In the genomic region with DNA sequence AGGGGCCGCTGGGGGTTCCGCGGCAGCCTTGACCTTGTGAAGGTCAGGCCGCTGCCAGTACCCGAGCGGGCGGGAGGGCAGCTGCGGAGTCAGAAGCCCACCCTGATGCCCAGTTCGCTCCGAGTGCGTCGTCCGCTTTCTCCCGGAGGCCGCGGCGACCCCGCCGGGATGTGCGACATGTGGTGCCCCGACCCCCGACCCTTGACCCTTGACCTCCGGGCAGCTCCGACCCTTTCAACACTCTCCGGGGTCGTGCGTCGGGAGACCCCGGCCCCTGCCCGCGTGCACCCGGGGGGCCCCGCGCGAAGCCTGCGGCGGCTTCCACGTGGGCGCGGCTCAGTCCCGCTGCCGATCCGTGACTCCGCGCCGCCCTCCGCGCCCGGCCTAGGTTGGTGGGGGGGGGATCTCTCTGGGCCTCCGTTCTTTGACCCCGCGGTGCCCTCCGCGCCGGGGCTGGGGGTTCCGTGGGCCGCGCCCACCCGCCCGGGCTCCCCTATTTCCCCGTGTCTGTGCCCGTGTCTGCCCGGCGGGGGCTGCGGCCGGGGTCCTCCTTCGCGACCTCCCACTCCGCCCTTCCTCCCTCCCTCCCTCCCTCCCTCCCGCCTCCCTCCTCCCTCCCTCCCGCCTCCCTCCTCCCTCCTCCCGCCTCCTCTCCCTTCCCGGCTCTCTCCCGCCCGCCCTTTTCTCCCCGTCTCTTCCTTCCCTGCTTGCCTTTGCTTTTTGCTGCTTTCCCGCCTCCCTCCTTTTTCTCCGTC, we compare ENCODE assay signal across 8 cellular contexts. TPM values are rescaled to one million over a fixed set of nuclear protein-coding genes. Genes with fewer than 3 reads are reported as not detected.
DNase-seq lines count a peak whose midpoint lies in the region; ATAC-seq and TF ChIP-seq lines count a peak whose summit lies in the region.

No MANE protein-coding gene starts in this region.

- H3K36me3 ChIP-seq in vagina: peaks cover 0 to 35% of the 10 kb centered on the region in 2 donors

- CTCF ChIA-PET in activated CD4-positive, alpha-beta T cell treated with anti-CD3 and anti-CD28 coated beads, Interleukin-2, amount 10 ng/mL, durations not matched to agents 7 days and 5 days (lab: Charles Lee): no interaction called here

- H3K36me3 Mint-ChIP-seq in activated CD4-positive, alpha-beta T cell treated with anti-CD3 and anti-CD28 coated beads, Interleukin-2, amount 10 ng/mL, durations not matched to agents 7 days and 5 days (ENCODE audit: low read depth): peaks cover 54% of the 10 kb centered on the region
- H3K36me3 Mint-ChIP-seq in natural killer cell treated with Interleukin-12 subunit alpha and Interleukin-12 subunit beta and Interleukin-15 and Interleukin-18, amount 100 ng/mL, for 72 hours: peaks cover 28% of the 10 kb centered on the region

- POLR2A ChIA-PET in activated CD4-positive, alpha-beta T cell treated with anti-CD3 and anti-CD28 coated beads, Interleukin-2, amount 10 ng/mL, durations not matched to agents 7 days and 5 days (lab: Charles Lee): no interaction called here

- ATAC-seq in HG03342 (IDR thresholded peaks at IDR 0.05; ENCODE audit: unreplicated experiment): peak; percentile 31
- ATAC-seq in natural killer cell treated with Interleukin-12 subunit alpha and Interleukin-12 subunit beta and Interleukin-15 and Interleukin-18, amount 100 ng/mL, for 72 hours: peak; percentile 35 to 44

- H3K27ac ChIP-seq in vagina: peak overlapping the region; percentile 98

- H3K4me1 Mint-ChIP-seq in activated CD4-positive, alpha-beta T cell treated with anti-CD3 and anti-CD28 coated beads, Interleukin-2, amount 10 ng/mL, durations not matched to agents 7 days and 5 days: peaks cover 60% of the 10 kb centered on the region
- peaks cover 42 to 50% of the 10 kb centered on the region in 2 donors for H3K4me1 Mint-ChIP-seq in natural killer cell treated with Interleukin-12 subunit alpha and Interleukin-12 subunit beta and Interleukin-15 and Interleukin-18, amount 100 ng/mL, for 72 hours (ENCODE audit: low read depth in 2 of 2)

- H3K27me3 ChIP-seq in vagina: no peaks in the 10 kb centered on the region

- peak overlapping the region; percentile 84 for H3K4me3 ChIP-seq in AG09309 (ENCODE audit: control insufficient read depth, low read depth, low read length)
- peak overlapping the region; percentile 61 for H3K4me3 ChIP-seq in fibroblast of mammary gland (ENCODE audit: control insufficient read depth, low read depth, low read length)
- peak overlapping the region; percentile 100 for H3K4me3 ChIP-seq in vagina

- peaks cover 43% of the 10 kb centered on the region for H3K4me1 ChIP-seq in vagina

- DNase-seq in AG09309 (ENCODE audit: low read depth): peak; percentile 14
- peak; percentile 70 for DNase-seq in GM19238 (ENCODE audit: insufficient read length, low spot score)
- no peak for DNase-seq in activated CD4-positive, alpha-beta T cell treated with anti-CD3 and anti-CD28 coated beads, Interleukin-2, amount 10 ng/mL, durations not matched to agents 7 days and 5 days
- DNase-seq in fibroblast of mammary gland (ENCODE audit: low read depth): peak; percentile 73
- DNase-seq in natural killer cell treated with Interleukin-12 subunit alpha and Interleukin-12 subunit beta and Interleukin-15 and Interleukin-18, amount 100 ng/mL, for 72 hours (ENCODE audit: low spot score): no peak
- DNase-seq in vagina (ENCODE audit: extremely low spot score in 2 of 2): no peak
- DNase-seq in NCI-H128 (lab: John Stamatoyannopoulos, UW; ENCODE audit: unreplicated experiment): no peak

- no peaks in the 10 kb centered on the region for H3K27me3 Mint-ChIP-seq in activated CD4-positive, alpha-beta T cell treated with anti-CD3 and anti-CD28 coated beads, Interleukin-2, amount 10 ng/mL, durations not matched to agents 7 days and 5 days
- no peaks in the 10 kb centered on the region for H3K27me3 Mint-ChIP-seq in natural killer cell treated with Interleukin-12 subunit alpha and Interleukin-12 subunit beta and Interleukin-15 and Interleukin-18, amount 100 ng/mL, for 72 hours

- H3K9me3 ChIP-seq in vagina: no peaks in the 10 kb centered on the region

- H3K27ac Mint-ChIP-seq in activated CD4-positive, alpha-beta T cell treated with anti-CD3 and anti-CD28 coated beads, Interleukin-2, amount 10 ng/mL, durations not matched to agents 7 days and 5 days: peak overlapping the region; percentile 95
- H3K27ac Mint-ChIP-seq in natural killer cell treated with Interleukin-12 subunit alpha and Interleukin-12 subunit beta and Interleukin-15 and Interleukin-18, amount 100 ng/mL, for 72 hours: peak overlapping the region; percentile 94 to 96

- intact Hi-C loops in vagina (cut with DNase I): loop anchor here (2.0 to 5.0 kb wide), 2 partner anchors 58 to 200 kb away; partner anchors contain the start of gene AKAP17A

- no peaks in the 10 kb centered on the region for H3K9me3 Mint-ChIP-seq in activated CD4-positive, alpha-beta T cell treated with anti-CD3 and anti-CD28 coated beads, Interleukin-2, amount 10 ng/mL, durations not matched to agents 7 days and 5 days
- H3K9me3 Mint-ChIP-seq in natural killer cell treated with Interleukin-12 subunit alpha and Interleukin-12 subunit beta and Interleukin-15 and Interleukin-18, amount 100 ng/mL, for 72 hours: peaks cover 6% of the 10 kb centered on the region

- TF ChIP-seq CTCF in AG09309 (IDR thresholded peaks at IDR 0.05; ENCODE audit: control insufficient read depth, insufficient read depth, low read depth, low read length, missing control alignments): no peak
- TF ChIP-seq CTCF in fibroblast of mammary gland (conservative IDR thresholded peaks at IDR 0.05; ENCODE audit: control insufficient read depth, insufficient read depth, low read depth, low read length): no peak
- TF ChIP-seq CTCF in vagina (IDR thresholded peaks at IDR 0.05): no peak

- TF ChIP-seq POLR2A in vagina (IDR thresholded peaks at IDR 0.05): peak in 1 of 2 donors; percentile 27

- peak overlapping the region; percentile 89 for H3K4me3 Mint-ChIP-seq in activated CD4-positive, alpha-beta T cell treated with anti-CD3 and anti-CD28 coated beads, Interleukin-2, amount 10 ng/mL, durations not matched to agents 7 days and 5 days
- peak overlapping the region; percentile 97 for H3K4me3 Mint-ChIP-seq in natural killer cell treated with Interleukin-12 subunit alpha and Interleukin-12 subunit beta and Interleukin-15 and Interleukin-18, amount 100 ng/mL, for 72 hours

RNA-seq across cellular contexts. Expression of gene SLC25A6, which starts 0.6 kb away (rescaled TPM):
- total RNA-seq in activated CD4-positive, alpha-beta T cell treated with anti-CD3 and anti-CD28 coated beads, Interleukin-2, amount 10 ng/mL, durations not matched to agents 7 days and 5 days: 100 to 1,000 TPM; 259 to 261 TPM
- 100 to 1,000 TPM; 224 to 343 TPM for total RNA-seq in natural killer cell treated with Interleukin-12 subunit alpha and Interleukin-12 subunit beta and Interleukin-15 and Interleukin-18, amount 100 ng/mL, for 72 hours
- total RNA-seq in vagina: 442 TPM

RNA-seq across cellular contexts. Expression of gene IL3RA, which starts 56.0 kb away (rescaled TPM):
- total RNA-seq in activated CD4-positive, alpha-beta T cell treated with anti-CD3 and anti-CD28 coated beads, Interleukin-2, amount 10 ng/mL, durations not matched to agents 7 days and 5 days: 1 to 10 TPM; 6.4 to 7.1 TPM
- total RNA-seq in natural killer cell treated with Interleukin-12 subunit alpha and Interleukin-12 subunit beta and Interleukin-15 and Interleukin-18, amount 100 ng/mL, for 72 hours: 10 to 100 TPM; 13.1 to 29.2 TPM
- total RNA-seq in vagina: 7.9 TPM

Comparison
In these comparisons a context has a peak if more than half of its experiments do, and no peak if none do; other contexts are left out.
1. DNase-seq: peak in AG09309 (single experiment), GM19238 (single experiment) and fibroblast of mammary gland (single experiment); none in activated CD4-positive, alpha-beta T cell treated with anti-CD3 and anti-CD28 coated beads, Interleukin-2, amount 10 ng/mL, durations not matched to agents 7 days and 5 days (single experiment), natural killer cell treated with Interleukin-12 subunit alpha and Interleukin-12 subunit beta and Interleukin-15 and Interleukin-18, amount 100 ng/mL, for 72 hours (single experiment), vagina (0 of 2) and NCI-H128 (single experiment).
2. Peak in every context shown above with its lines, with median percentiles within 50 percentile points of each other: H3K4me3 ChIP-seq.